In the genomic region with DNA sequence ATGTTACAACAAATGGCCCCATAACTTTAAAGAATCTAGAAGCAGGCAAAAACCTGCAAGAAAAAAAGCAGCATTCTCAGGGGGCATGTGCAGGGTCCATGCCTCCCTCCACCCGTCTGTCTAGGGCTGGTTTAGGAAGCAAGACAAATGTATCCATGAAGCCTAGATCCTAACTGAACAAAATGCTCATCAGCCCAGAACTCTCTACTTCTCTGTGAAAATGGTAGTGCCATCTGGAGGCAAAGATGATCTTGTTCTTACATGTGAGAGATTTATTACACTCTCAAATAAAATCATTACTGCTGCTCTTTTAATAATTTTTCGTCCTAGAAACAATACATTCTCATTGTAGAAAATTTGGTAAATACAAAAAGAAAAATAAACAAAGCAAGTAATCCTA, we compare ENCODE assay signal across 10 cellular contexts. TPM values are rescaled to one million over a fixed set of nuclear protein-coding genes. Genes with fewer than 3 reads are reported as not detected.
A peak's percentile ranks its signal among the peaks of the same experiment; 100 is the strongest.
DNase-seq lines count a peak whose midpoint lies in the region; ATAC-seq, FAIRE-seq and TF ChIP-seq lines count a peak whose summit lies in the region.
"Had no signal": no experiment of that assay in that cellular context is flagged by ENCODE, and none has a peak within 500 bp of the region (broad histone marks: within the 10 kb centered on the region; RNA-seq: fewer than 3 reads in every experiment).

No MANE protein-coding gene starts in this region.

- no TSS peak for BruUV-seq in Panc1 (replicated peaks; lab: Mats Ljungman, UMichigan)

- H3K4me3 ChIP-seq in Panc1 (ENCODE audit: low read depth in 2 of 2, low read length in 2 of 2) (no peak overlapping the region), fibroblast of mammary gland (ENCODE audit: control insufficient read depth, low read depth, low read length) (no peak overlapping the region), pancreas (no peak overlapping the region), upper lobe of left lung (no peak overlapping the region)

- no peak for TF ChIP-seq EP300 in upper lobe of left lung (IDR thresholded peaks at IDR 0.05)

- FAIRE-seq in pancreas (lab: Jason Lieb, UNC), result no peak

- TF ChIP-seq CTCF in Panc1 (IDR thresholded peaks at IDR 0.05), result peak; percentile 21; the same call in 1 of the 2 replicates
- no peak for TF ChIP-seq CTCF in fibroblast of mammary gland (conservative IDR thresholded peaks at IDR 0.05; ENCODE audit: control insufficient read depth, insufficient read depth, low read depth, low read length)
- TF ChIP-seq CTCF in pancreas (IDR thresholded peaks at IDR 0.05), result no peak
- TF ChIP-seq CTCF in upper lobe of left lung (IDR thresholded peaks at IDR 0.05), result no peak

- in situ Hi-C loops in Panc1 (cut with HindIII; ENCODE audit: low pct_unique_long_range_greater_than_20kb, low sequenced_read_pairs), result no loop called here

- H3K36me3 ChIP-seq in Panc1 (ENCODE audit: control insufficient read depth, insufficient read depth, low read length) (no peaks in the 10 kb centered on the region), pancreas (no peaks in the 10 kb centered on the region), upper lobe of left lung (no peaks in the 10 kb centered on the region)

- no peaks in the 10 kb centered on the region for H3K4me1 ChIP-seq in Panc1 (ENCODE audit: control insufficient read depth, insufficient read depth, low read length)
- H3K4me1 ChIP-seq in pancreas, result peaks cover 10 to 17% (median 16%) of the 10 kb centered on the region in 3 donors
- peaks cover 0 to 10% (median 0%) of the 10 kb centered on the region in 4 donors for H3K4me1 ChIP-seq in upper lobe of left lung

- ATAC-seq in Panc1 (no peak), pancreas (peak in 3 of 4 donors; percentile 29 to 55 (median 48)), upper lobe of left lung (ENCODE audit: low FRiP score in 2 of 2) (no peak)

- DNase-seq in NCI-H526 (lab: John Stamatoyannopoulos, UW) (peak; percentile 8 to 16), NCI-H526 treated with DMSO at 0.1 percent for 48 hours (lab: John Stamatoyannopoulos, UW) (no peak), Panc1 (ENCODE audit: low read depth, low spot score) (no peak), fibroblast of mammary gland (ENCODE audit: low read depth) (peak; percentile 12), pancreas (no peak), upper lobe of left lung (no peak), 8988T (no peak), AG08396 (ENCODE audit: low spot score) (no peak)
- DNase-seq: cerebellar nuclear complex had no signal

- H3K9me3 ChIP-seq in Panc1 (ENCODE audit: control insufficient read depth, insufficient read depth, low read depth, low read length) (no peaks in the 10 kb centered on the region), pancreas (no peaks in the 10 kb centered on the region), upper lobe of left lung (no peaks in the 10 kb centered on the region)

- intact Hi-C loops in Panc1 (cut with micrococcal nuclease; ENCODE audit: unreplicated experiment), result no loop called here
- intact Hi-C loops in pancreas (cut with DNase I), result no loop called here

- POLR2A ChIA-PET in Panc1 (lab: Charles Lee), result no interaction called here

- CTCF ChIA-PET in Panc1 (lab: Charles Lee), result no interaction called here

- 83 to 85% methylated on average over 2 of the region's 2 CpGs for WGBS in pancreas, 2 donors
- WGBS in upper lobe of left lung, 2 donors, result 80 to 90% methylated on average over 2 of the region's 2 CpGs

- H3K27ac ChIP-seq in Panc1 (ENCODE audit: low read length) (no peak overlapping the region), pancreas (no peak overlapping the region), upper lobe of left lung (no peak overlapping the region)
- H3K27ac ChIP-seq: KMS-11 had no signal

- H3K27me3 ChIP-seq in Panc1 (ENCODE audit: control insufficient read depth, insufficient read depth, low read length), result no peaks in the 10 kb centered on the region
- no peaks in the 10 kb centered on the region for H3K27me3 ChIP-seq in pancreas
- no peaks in the 10 kb centered on the region for H3K27me3 ChIP-seq in upper lobe of left lung

- TF ChIP-seq POLR2A in upper lobe of left lung (IDR thresholded peaks at IDR 0.05), result no peak

RNA-seq across cellular contexts. Expression of a gene that starts 26.7 kb away (rescaled TPM):
- 0.26 TPM for total RNA-seq in Panc1 (2021; ENCODE audit: unreplicated experiment)
- 0.33 TPM for polyA plus RNA-seq in Panc1 (2012; ENCODE audit: insufficient read length)
- 10 to 100 TPM in 5 of 6 donors, 1 to 10 TPM in 1; 8.3 to 15.7 (median 12.8) TPM for total RNA-seq in pancreas
- polyA plus RNA-seq in pancreas, result 1 to 10 TPM; 2.5 to 3.6 TPM
- 10 to 100 TPM; 10.3 to 39.8 (median 23.7) TPM for total RNA-seq in upper lobe of left lung

Comparison
In these comparisons a context has a peak if more than half of its experiments do, and no peak if none do; other contexts are left out.
1. DNase-seq: peak in NCI-H526 (2 of 2) and fibroblast of mammary gland (single experiment); none in NCI-H526 treated with DMSO at 0.1 percent for 48 hours (single experiment), Panc1 (single experiment), pancreas (0 of 6), upper lobe of left lung (0 of 2), 8988T (single experiment) and AG08396 (single experiment).
2. ATAC-seq: peak in pancreas (3 of 4); none in Panc1 (single experiment) and upper lobe of left lung (0 of 2).